17 cellular contexts compared by ENCODE assay signal in the genomic region with DNA sequence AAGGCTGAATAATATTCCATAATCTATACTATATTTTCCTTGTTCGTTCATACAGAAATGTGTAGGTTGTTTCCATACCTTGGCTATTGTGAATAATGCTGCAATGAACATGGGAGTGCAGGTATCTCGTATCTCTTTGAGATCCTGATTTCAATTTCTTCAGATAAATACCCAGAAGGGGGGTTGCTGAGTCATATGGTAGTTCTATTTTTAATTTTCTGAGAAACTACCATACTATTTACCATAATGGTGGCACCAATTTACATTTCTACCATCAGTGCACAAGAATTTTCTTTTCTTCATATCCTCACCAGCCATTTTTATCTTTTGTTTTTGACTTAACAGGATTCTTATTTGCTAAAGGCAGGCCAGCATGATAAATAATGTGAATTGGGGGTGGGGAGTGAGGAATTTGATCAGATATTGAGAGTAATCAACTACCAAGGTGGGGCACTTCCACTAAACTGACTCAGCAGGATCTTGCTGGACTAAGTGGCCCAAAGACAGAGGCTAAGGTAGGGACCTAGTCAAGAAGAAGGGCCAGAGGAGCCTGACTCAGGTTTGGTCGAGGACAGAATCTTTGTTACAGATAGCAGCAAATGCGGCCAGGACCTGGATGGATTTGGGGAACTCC.
"Had no signal": no experiment of that assay in that cellular context is flagged by ENCODE, and none has a peak within 500 bp of the region (broad histone marks: within the 10 kb centered on the region; RNA-seq: fewer than 3 reads in every experiment).

No MANE protein-coding gene starts in this region.

- H3K4me3 Mint-ChIP-seq: dendritic cell treated with granulocyte-macrophage colony-stimulating factor and Interleukin-4, amounts not matched to agents 40 ng/mL and 50 ng/mL, for 4 days; effector memory CD8-positive, alpha-beta T cell; memory B cell; nephron progenitor cell had no signal

- H3K36me3 Mint-ChIP-seq: memory B cell had no signal

- H3K27me3 ChIP-seq: brain microvascular endothelial cell, SJCRH30 had no signal

- H3K9me3 Mint-ChIP-seq: effector memory CD8-positive, alpha-beta T cell; memory B cell had no signal

- H3K27ac ChIP-seq: brain microvascular endothelial cell, gastroesophageal sphincter, left ventricle myocardium inferior, SJCRH30, thoracic aorta had no signal

- H3K27ac Mint-ChIP-seq: dendritic cell treated with granulocyte-macrophage colony-stimulating factor and Interleukin-4, amounts not matched to agents 40 ng/mL and 50 ng/mL, for 4 days; effector memory CD8-positive, alpha-beta T cell; memory B cell; nephron progenitor cell had no signal

- DNase-seq: activated CD4-positive, alpha-beta T cell treated with anti-CD3 and anti-CD28 coated beads, Interleukin-2, amount 50 U/mL, for 1 hour; activated CD8-positive, alpha-beta memory T cell treated with anti-CD3 and anti-CD28 coated beads, Interleukin-2, amount 50 U/mL, for 4 hours; activated gamma-delta T cell; brain microvascular endothelial cell; cerebellar nuclear complex; effector memory CD8-positive, alpha-beta T cell; left ventricle myocardium inferior; nephron progenitor cell; SJCRH30; stimulated activated CD4-positive, alpha-beta T cell treated with anti-CD3 and anti-CD28 coated beads, Interleukin-2, amount 100 ng/mL, for 48 hours; stomach; SW 1271; T-helper 9 cell had no signal

- H3K4me3 ChIP-seq: gastroesophageal sphincter, left ventricle myocardium inferior, SJCRH30, stomach, thoracic aorta had no signal

- H3K9me3 ChIP-seq: gastroesophageal sphincter, left ventricle myocardium inferior, SJCRH30, stomach, thoracic aorta had no signal

- H3K4me1 Mint-ChIP-seq: memory B cell, nephron progenitor cell had no signal

- ATAC-seq: effector memory CD8-positive, alpha-beta T cell; gastroesophageal sphincter had no signal

- H3K36me3 ChIP-seq: brain microvascular endothelial cell, gastroesophageal sphincter, left ventricle myocardium inferior, SJCRH30, stomach, thoracic aorta had no signal

- H3K4me1 ChIP-seq: gastroesophageal sphincter, SJCRH30 had no signal
